ENCODE assay signal across 1 cellular context in genomic region chr1:23800396-23801337, GRCh38.
TF ChIP-seq lines count a peak whose summit lies in the region.

GALE (minus strand) TSS chr1:23800754; CDS start chr1:23799007, 1,747 bp downstream.

TF ChIP-seq in HepG2, 621 proteins besides CTCF, POLR2A, EP300 and RAD21 (continued from another document and continues in another):
- TF ChIP-seq, protein P1, sequence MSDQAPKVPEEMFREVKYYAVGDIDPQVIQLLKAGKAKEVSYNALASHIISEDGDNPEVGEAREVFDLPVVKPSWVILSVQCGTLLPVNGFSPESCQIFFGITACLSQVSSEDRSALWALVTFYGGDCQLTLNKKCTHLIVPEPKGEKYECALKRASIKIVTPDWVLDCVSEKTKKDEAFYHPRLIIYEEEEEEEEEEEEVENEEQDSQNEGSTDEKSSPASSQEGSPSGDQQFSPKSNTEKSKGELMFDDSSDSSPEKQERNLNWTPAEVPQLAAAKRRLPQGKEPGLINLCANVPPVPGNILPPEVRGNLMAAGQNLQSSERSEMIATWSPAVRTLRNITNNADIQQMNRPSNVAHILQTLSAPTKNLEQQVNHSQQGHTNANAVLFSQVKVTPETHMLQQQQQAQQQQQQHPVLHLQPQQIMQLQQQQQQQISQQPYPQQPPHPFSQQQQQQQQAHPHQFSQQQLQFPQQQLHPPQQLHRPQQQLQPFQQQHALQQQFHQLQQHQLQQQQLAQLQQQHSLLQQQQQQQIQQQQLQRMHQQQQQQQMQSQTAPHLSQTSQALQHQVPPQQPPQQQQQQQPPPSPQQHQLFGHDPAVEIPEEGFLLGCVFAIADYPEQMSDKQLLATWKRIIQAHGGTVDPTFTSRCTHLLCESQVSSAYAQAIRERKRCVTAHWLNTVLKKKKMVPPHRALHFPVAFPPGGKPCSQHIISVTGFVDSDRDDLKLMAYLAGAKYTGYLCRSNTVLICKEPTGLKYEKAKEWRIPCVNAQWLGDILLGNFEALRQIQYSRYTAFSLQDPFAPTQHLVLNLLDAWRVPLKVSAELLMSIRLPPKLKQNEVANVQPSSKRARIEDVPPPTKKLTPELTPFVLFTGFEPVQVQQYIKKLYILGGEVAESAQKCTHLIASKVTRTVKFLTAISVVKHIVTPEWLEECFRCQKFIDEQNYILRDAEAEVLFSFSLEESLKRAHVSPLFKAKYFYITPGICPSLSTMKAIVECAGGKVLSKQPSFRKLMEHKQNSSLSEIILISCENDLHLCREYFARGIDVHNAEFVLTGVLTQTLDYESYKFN (CRISPR knock-in tag; conservative IDR thresholded peaks at IDR 0.05), result 0 out of 2 replicates have a peak, but pooled peaks have one; percentile 22
- TF ChIP-seq NCOA2 (CRISPR knock-in tag; IDR thresholded peaks at IDR 0.05), result no peak
- no peak; the same call in 1 of the 2 replicates for TF ChIP-seq REPIN1 (CRISPR knock-in tag; IDR thresholded peaks at IDR 0.05; ENCODE audit: borderline replicate concordance, low read depth)
- peak; percentile 80 for TF ChIP-seq TBX2 (CRISPR knock-in tag; IDR thresholded peaks at IDR 0.05; ENCODE audit: borderline replicate concordance)
- TF ChIP-seq RXRA (CRISPR knock-in tag; IDR thresholded peaks at IDR 0.05), result no peak
- no peak; the same call in none of the 2 replicates for TF ChIP-seq ZNF547 (CRISPR knock-in tag; IDR thresholded peaks at IDR 0.05)
- TF ChIP-seq, protein P2, sequence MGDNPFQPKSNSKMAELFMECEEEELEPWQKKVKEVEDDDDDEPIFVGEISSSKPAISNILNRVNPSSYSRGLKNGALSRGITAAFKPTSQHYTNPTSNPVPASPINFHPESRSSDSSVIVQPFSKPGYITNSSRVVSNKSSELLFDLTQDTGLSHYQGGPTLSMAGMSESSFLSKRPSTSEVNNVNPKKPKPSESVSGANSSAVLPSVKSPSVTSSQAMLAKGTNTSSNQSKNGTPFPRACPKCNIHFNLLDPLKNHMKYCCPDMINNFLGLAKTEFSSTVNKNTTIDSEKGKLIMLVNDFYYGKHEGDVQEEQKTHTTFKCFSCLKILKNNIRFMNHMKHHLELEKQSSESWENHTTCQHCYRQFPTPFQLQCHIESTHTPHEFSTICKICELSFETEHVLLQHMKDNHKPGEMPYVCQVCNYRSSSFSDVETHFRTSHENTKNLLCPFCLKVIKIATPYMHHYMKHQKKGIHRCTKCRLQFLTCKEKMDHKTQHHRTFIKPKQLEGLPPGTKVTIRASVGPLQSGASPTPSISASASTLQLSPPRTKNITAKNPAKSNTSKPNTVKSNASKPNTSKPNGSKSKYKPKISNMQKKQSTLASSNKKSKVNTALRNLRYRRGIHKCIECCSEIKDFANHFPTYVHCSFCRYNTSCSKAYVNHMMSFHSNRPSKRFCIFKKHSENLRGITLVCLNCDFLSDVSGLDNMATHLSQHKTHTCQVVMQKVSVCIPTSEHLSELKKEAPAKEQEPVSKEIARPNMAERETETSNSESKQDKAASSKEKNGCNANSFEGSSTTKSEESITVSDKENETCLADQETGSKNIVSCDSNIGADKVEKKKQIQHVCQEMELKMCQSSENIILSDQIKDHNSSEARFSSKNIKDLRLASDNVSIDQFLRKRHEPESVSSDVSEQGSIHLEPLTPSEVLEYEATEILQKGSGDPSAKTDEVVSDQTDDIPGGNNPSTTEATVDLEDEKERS (CRISPR knock-in tag; IDR thresholded peaks at IDR 0.05), result peak; percentile 67; the same call in 1 of the 2 replicates
- TF ChIP-seq, protein P3, sequence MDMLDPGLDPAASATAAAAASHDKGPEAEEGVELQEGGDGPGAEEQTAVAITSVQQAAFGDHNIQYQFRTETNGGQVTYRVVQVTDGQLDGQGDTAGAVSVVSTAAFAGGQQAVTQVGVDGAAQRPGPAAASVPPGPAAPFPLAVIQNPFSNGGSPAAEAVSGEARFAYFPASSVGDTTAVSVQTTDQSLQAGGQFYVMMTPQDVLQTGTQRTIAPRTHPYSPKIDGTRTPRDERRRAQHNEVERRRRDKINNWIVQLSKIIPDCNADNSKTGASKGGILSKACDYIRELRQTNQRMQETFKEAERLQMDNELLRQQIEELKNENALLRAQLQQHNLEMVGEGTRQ (IDR thresholded peaks at IDR 0.05; ENCODE audit: low read depth, low read length), result no peak
- TF ChIP-seq, protein P3 (CRISPR knock-in tag; IDR thresholded peaks at IDR 0.05; ENCODE audit: borderline replicate concordance), result no peak; the same call in 1 of the 2 replicates
- peak; percentile 4; the same call in 1 of the 2 replicates for TF ChIP-seq ZNF552 (CRISPR knock-in tag; IDR thresholded peaks at IDR 0.05; ENCODE audit: borderline replicate concordance)
- no peak for TF ChIP-seq ZNF143 (CRISPR knock-in tag; IDR thresholded peaks at IDR 0.05)
- no peak for TF ChIP-seq ZFP36 (IDR thresholded peaks at IDR 0.05; ENCODE audit: borderline replicate concordance, low read depth, low read length, partially characterized antibody)
- TF ChIP-seq ZGPAT (CRISPR knock-in tag; IDR thresholded peaks at IDR 0.05), result peak; percentile 67
- TF ChIP-seq RFXANK (CRISPR knock-in tag; IDR thresholded peaks at IDR 0.05), result no peak
- no peak; the same call in none of the 2 replicates for TF ChIP-seq SALL1 (CRISPR knock-in tag; IDR thresholded peaks at IDR 0.05)
- no peak for TF ChIP-seq BRCA1 (CRISPR knock-in tag; IDR thresholded peaks at IDR 0.05)
- TF ChIP-seq HDAC1 (CRISPR knock-in tag; IDR thresholded peaks at IDR 0.05), result peak; percentile 76
- peak; percentile 44; the same call in 1 of the 2 replicates for TF ChIP-seq IKZF5 (CRISPR knock-in tag; IDR thresholded peaks at IDR 0.05)
- 0 out of 2 replicates have a peak, but pooled peaks have one; percentile 3 for TF ChIP-seq SNAPC2 (CRISPR knock-in tag; IDR thresholded peaks at IDR 0.05)
- TF ChIP-seq ZNF652 (CRISPR knock-in tag; IDR thresholded peaks at IDR 0.05; ENCODE audit: borderline replicate concordance, low read depth), result no peak
- peak; percentile 53; the same call in 1 of the 2 replicates for TF ChIP-seq SIN3B (IDR thresholded peaks at IDR 0.05; ENCODE audit: low read length)
- TF ChIP-seq ZNF644 (CRISPR knock-in tag; IDR thresholded peaks at IDR 0.05; ENCODE audit: low read depth), result no peak
- TF ChIP-seq ZNF205 (CRISPR knock-in tag; IDR thresholded peaks at IDR 0.05), result peak; percentile 22; the same call in 1 of the 2 replicates
- no peak for TF ChIP-seq HNRNPL (IDR thresholded peaks at IDR 0.05; ENCODE audit: low read depth, low read length)
- TF ChIP-seq ZBTB8A (CRISPR knock-in tag; IDR thresholded peaks at IDR 0.05; ENCODE audit: borderline replicate concordance, low read depth), result 0 out of 2 replicates have a peak, but pooled peaks have one; percentile 28
- TF ChIP-seq ZFP62 (CRISPR knock-in tag; IDR thresholded peaks at IDR 0.05), result no peak
- peak; percentile 64 for TF ChIP-seq ZBTB38 (CRISPR knock-in tag; IDR thresholded peaks at IDR 0.05)
- TF ChIP-seq JUND (CRISPR knock-in tag; IDR thresholded peaks at IDR 0.05), result no peak
- no peak for TF ChIP-seq ZFP36L1 (CRISPR knock-in tag; IDR thresholded peaks at IDR 0.05)
- peak; percentile 15; the same call in 1 of the 2 replicates for TF ChIP-seq STAT5B (CRISPR knock-in tag; IDR thresholded peaks at IDR 0.05)
- TF ChIP-seq CREM (IDR thresholded peaks at IDR 0.05), result peak; percentile 74
- no peak for TF ChIP-seq CREM (CRISPR knock-in tag; IDR thresholded peaks at IDR 0.05)
- TF ChIP-seq, protein P4, sequence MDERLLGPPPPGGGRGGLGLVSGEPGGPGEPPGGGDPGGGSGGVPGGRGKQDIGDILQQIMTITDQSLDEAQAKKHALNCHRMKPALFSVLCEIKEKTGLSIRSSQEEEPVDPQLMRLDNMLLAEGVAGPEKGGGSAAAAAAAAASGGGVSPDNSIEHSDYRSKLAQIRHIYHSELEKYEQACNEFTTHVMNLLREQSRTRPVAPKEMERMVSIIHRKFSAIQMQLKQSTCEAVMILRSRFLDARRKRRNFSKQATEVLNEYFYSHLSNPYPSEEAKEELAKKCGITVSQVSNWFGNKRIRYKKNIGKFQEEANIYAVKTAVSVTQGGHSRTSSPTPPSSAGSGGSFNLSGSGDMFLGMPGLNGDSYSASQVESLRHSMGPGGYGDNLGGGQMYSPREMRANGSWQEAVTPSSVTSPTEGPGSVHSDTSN (CRISPR knock-in tag; IDR thresholded peaks at IDR 0.05), result 0 out of 2 replicates have a peak, but pooled peaks have one; percentile 17
- TF ChIP-seq RFX1 (IDR thresholded peaks at IDR 0.05), result no peak
- peak; percentile 81; the same call in 1 of the 2 replicates for TF ChIP-seq SIX4 (CRISPR knock-in tag; IDR thresholded peaks at IDR 0.05)
- no peak for TF ChIP-seq SRSF9 (IDR thresholded peaks at IDR 0.05; ENCODE audit: borderline replicate concordance, insufficient read depth, low read depth, low read length, poor library complexity, severe bottlenecking)
- TF ChIP-seq ZNF670 (CRISPR knock-in tag; IDR thresholded peaks at IDR 0.05; ENCODE audit: borderline replicate concordance), result peak; percentile 80
- no peak for TF ChIP-seq HNF1A (IDR thresholded peaks at IDR 0.05; ENCODE audit: low read depth)
- no peak for TF ChIP-seq HNF1A (CRISPR knock-in tag; IDR thresholded peaks at IDR 0.05; ENCODE audit: borderline replicate concordance)
- no peak; the same call in 1 of the 2 replicates for TF ChIP-seq ZIK1 (CRISPR knock-in tag; IDR thresholded peaks at IDR 0.05; ENCODE audit: borderline replicate concordance, low read depth)
- TF ChIP-seq PHF20 (CRISPR knock-in tag; IDR thresholded peaks at IDR 0.05), result peak; percentile 81
- TF ChIP-seq NFYB (CRISPR knock-in tag; IDR thresholded peaks at IDR 0.05), result no peak
- peak; percentile 60; the same call in 1 of the 2 replicates for TF ChIP-seq HNRNPUL1 (IDR thresholded peaks at IDR 0.05; ENCODE audit: low read depth, low read length)
